8 cellular contexts compared by ENCODE assay signal in genomic region chr18:50819727-50820378, GRCh38. TPM values are rescaled to one million over a fixed set of nuclear protein-coding genes. Genes with fewer than 3 reads are reported as not detected.
DNase-seq lines count a peak whose midpoint lies in the region; ATAC-seq and TF ChIP-seq lines count a peak whose summit lies in the region.

Gene MRO, minus strand, starts transcription at chr18:50820016. Its CDS starts 10,616 bp downstream, at chr18:50809400.

- DNase-seq in DMS153 (lab: John Stamatoyannopoulos, UW) (peak; percentile 53), OCI-LY7 (ENCODE audit: low spot score) (peak; percentile 75), activated T-cell treated with anti-CD3 and anti-CD28 coated beads for 4 hours (peak; percentile 72), esophagus muscularis mucosa (ENCODE audit: extremely low spot score) (peak; percentile 96)
- peak; percentile 86 for DNase-seq in stimulated activated CD8-positive, alpha-beta memory T cell treated with anti-CD3 and anti-CD28 coated beads, Interleukin-4, amount 100 ng/mL, for 48 hours

- no peaks in the 10 kb centered on the region for H3K27me3 ChIP-seq in esophagus muscularis mucosa
- H3K27me3 ChIP-seq in muscle layer of colon (ENCODE audit: control insufficient read depth in 1 of 2, insufficient read depth in 2 of 2, low read length in 2 of 2), result no peaks in the 10 kb centered on the region

- CTCF ChIA-PET in OCI-LY7 (lab: Charles Lee; ENCODE audit: unreplicated experiment), result interaction anchor here (0.7 to 1.1 kb wide), 2 partner anchors 50 to 208 kb away, joined by 3 read pairs; no protein-coding TSS in a partner anchor

- TF ChIP-seq CTCF in OCI-LY7 (conservative IDR thresholded peaks at IDR 0.05; ENCODE audit: low read length), result peak; percentile 84
- TF ChIP-seq CTCF in esophagus muscularis mucosa (IDR thresholded peaks at IDR 0.05), result peak in 2 of 3 experiments; percentile 93 to 94

- 1% methylated on average over 24 of the region's 24 CpGs for WGBS in esophagus muscularis mucosa

- no peaks in the 10 kb centered on the region for H3K79me2 ChIP-seq in OCI-LY7 (ENCODE audit: insufficient read depth, low read depth, low read length)

- TF ChIP-seq POLR2A in esophagus muscularis mucosa (IDR thresholded peaks at IDR 0.05; ENCODE audit: low read depth), result no peak

- H3K9me3 ChIP-seq in OCI-LY7 (ENCODE audit: low read length) (no peaks in the 10 kb centered on the region), esophagus muscularis mucosa (no peaks in the 10 kb centered on the region), muscle layer of colon (ENCODE audit: low read length) (no peaks in the 10 kb centered on the region)

- peak within 1 kb of the TSS; percentile 79 for H3K4me2 ChIP-seq in OCI-LY7 (ENCODE audit: low read length)

- POLR2A ChIA-PET in OCI-LY7 (lab: Charles Lee), result interaction anchor here (0.7 to 1.5 kb wide), 6 partner anchors 11 to 382 kb away, joined by 3 to 4 read pairs (median 3); no protein-coding TSS in a partner anchor

- H3K27ac ChIP-seq in OCI-LY7 (ENCODE audit: low read depth, low read length, poor library complexity, severe bottlenecking) (peak within 1 kb of the TSS; percentile 15), esophagus muscularis mucosa (replicated peaks in 1 of 4) (peak within 1 kb of the TSS in 3 of 4 donors; percentile 34 to 55 (median 38)), muscle layer of colon (ENCODE audit: low read depth, low read length) (no peak within 1 kb of the TSS)

- H3K36me3 ChIP-seq in OCI-LY7 (ENCODE audit: insufficient read depth, low read length) (no peaks in the 10 kb centered on the region), esophagus muscularis mucosa (no peaks in the 10 kb centered on the region), muscle layer of colon (ENCODE audit: insufficient read depth, low read length) (no peaks in the 10 kb centered on the region)

- peak; percentile 89 for ATAC-seq in GM21619 (IDR thresholded peaks at IDR 0.05; ENCODE audit: unreplicated experiment)

- H3K4me1 ChIP-seq in OCI-LY7 (ENCODE audit: insufficient read depth, low read length, poor library complexity, severe bottlenecking) (peaks cover 46% of the 10 kb centered on the region), esophagus muscularis mucosa (peaks cover 20 to 35% (median 29%) of the 10 kb centered on the region in 4 donors), muscle layer of colon (ENCODE audit: insufficient read depth, low read length) (peaks cover 17% of the 10 kb centered on the region)

- no peak for TF ChIP-seq EP300 in Ishikawa (IDR thresholded peaks at IDR 0.05; ENCODE audit: borderline replicate concordance)
- TF ChIP-seq EP300 in esophagus muscularis mucosa (IDR thresholded peaks at IDR 0.05), result peak; percentile 70

- H3K9me2 ChIP-seq in OCI-LY7 (ENCODE audit: insufficient read depth, low read length), result no peaks in the 10 kb centered on the region

- H4K20me1 ChIP-seq in OCI-LY7 (ENCODE audit: insufficient read depth, low read length), result no peaks in the 10 kb centered on the region

- intact Hi-C loops in OCI-LY7 (cut with micrococcal nuclease; ENCODE audit: unreplicated experiment) (loop anchor here (1.0 to 10.0 kb wide), 3 partner anchors 46 to 231 kb away; partner anchors contain the start of gene ELAC1), esophagus muscularis mucosa (cut with DNase I) (loop anchor here (5.0 kb wide), 3 partner anchors 57 to 232 kb away; partner anchors contain the start of genes ELAC1 and ME2)

- H2AFZ ChIP-seq in OCI-LY7 (ENCODE audit: low read length), result peak within 1 kb of the TSS; percentile 96

- no TSS peak for BruUV-seq in OCI-LY7 (replicated peaks; lab: Mats Ljungman, UMichigan)

- H3K4me3 ChIP-seq in OCI-LY7 (ENCODE audit: low read depth, low read length, poor library complexity, severe bottlenecking) (peak within 1 kb of the TSS; percentile 53), esophagus muscularis mucosa (peak within 1 kb of the TSS; percentile 40 to 58 (median 42)), muscle layer of colon (ENCODE audit: low read depth in 1 of 2, low read length in 2 of 2) (peak within 1 kb of the TSS; percentile 11 to 58)

- TF ChIP-seq RAD21 in Ishikawa (IDR thresholded peaks at IDR 0.05; ENCODE audit: low read depth), result peak; percentile 99

- peak within 1 kb of the TSS; percentile 9 for H3K9ac ChIP-seq in muscle layer of colon (ENCODE audit: low read length)

TF ChIP-seq in Ishikawa, 13 proteins besides CTCF, POLR2A, EP300 and RAD21:
- TF ChIP-seq ZBTB7A (IDR thresholded peaks at IDR 0.05; ENCODE audit: low read depth) (peak; percentile 54; the same call in 1 of the 2 replicates), TAF1 (IDR thresholded peaks at IDR 0.05; ENCODE audit: low read depth) (no peak), CEBPB (IDR thresholded peaks at IDR 0.05) (no peak)

RNA-seq across cellular contexts. Expression of gene MRO, which starts in this region (rescaled TPM):
- total RNA-seq in OCI-LY7 (2014; rRNA removed; shearing (Covaris generic)), result 0.22 and 1.0 TPM in 2 replicates
- total RNA-seq in OCI-LY7 (2022), result 0.46 TPM in 2 replicates
- 1 to 10 TPM in 1 of 4 donors, under 1 TPM in 3; 0.52 to 1.4 (median 0.83) TPM for total RNA-seq in esophagus muscularis mucosa
